6 cellular contexts compared by ENCODE assay signal in the genomic region with DNA sequence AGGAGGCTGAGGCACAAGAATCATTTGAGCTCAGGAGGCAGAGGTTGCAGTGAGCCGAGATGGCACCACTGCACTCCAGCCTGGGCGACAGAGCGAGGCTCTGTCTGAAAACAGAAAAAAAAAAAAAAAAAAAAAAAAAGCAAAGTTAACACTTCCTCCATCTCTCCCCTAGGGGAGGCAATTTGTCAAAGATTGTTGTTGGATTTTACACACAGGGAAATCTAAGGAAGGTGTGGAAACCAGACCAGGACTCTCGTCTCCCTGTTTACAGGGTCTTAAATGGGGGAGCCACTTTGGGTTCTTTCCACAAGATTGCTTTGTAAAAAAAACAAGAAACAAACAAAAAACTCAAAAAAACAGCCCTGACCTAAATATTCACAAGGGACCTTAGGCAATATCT. TPM values are rescaled to one million over a fixed set of nuclear protein-coding genes. Genes with fewer than 3 reads are reported as not detected.
DNase-seq lines count a peak whose midpoint lies in the region; ATAC-seq and TF ChIP-seq lines count a peak whose summit lies in the region.
"Not testable (repeated sequence)": the region's sequence is repeated elsewhere in the genome, so short reads cannot be mapped to it uniquely, and the experiment has no call there.

No MANE protein-coding gene starts in this region.

- H3K27me3 ChIP-seq in GM23338 (ENCODE audit: insufficient read depth); Panc1 (ENCODE audit: control insufficient read depth, insufficient read depth, low read length): not testable (repeated sequence)

- BruUV-seq in Panc1 (replicated peaks; lab: Mats Ljungman, UMichigan), result not testable (repeated sequence)

- not testable (repeated sequence) for H3K4me3 Mint-ChIP-seq in GM23338; chondrocyte (ENCODE audit: unreplicated experiment); neural crest cell

- not testable (repeated sequence) for H3K36me3 Mint-ChIP-seq in GM23338 (ENCODE audit: low read depth); chondrocyte (ENCODE audit: low read depth); neural crest cell (ENCODE audit: low read depth)

- not testable (repeated sequence) for H3K27ac ChIP-seq in 22Rv1; GM23338 (ENCODE audit: low read depth); Panc1 (ENCODE audit: low read length)

- not testable (repeated sequence) for H3K4me1 ChIP-seq in GM23338 (ENCODE audit: insufficient read depth); Panc1 (ENCODE audit: control insufficient read depth, insufficient read depth, low read length)

- intact Hi-C loops in Panc1 (cut with micrococcal nuclease; ENCODE audit: unreplicated experiment), result not testable (repeated sequence)

- not testable (repeated sequence) for H3K9me3 Mint-ChIP-seq in GM23338; chondrocyte (ENCODE audit: low read depth); neural crest cell

- H3K4me3 ChIP-seq in GM23338; Panc1 (ENCODE audit: low read depth in 2 of 2, low read length in 2 of 2): not testable (repeated sequence)

- in situ Hi-C loops in Panc1 (cut with HindIII; ENCODE audit: low pct_unique_long_range_greater_than_20kb, low sequenced_read_pairs), result not testable (repeated sequence)

- not testable (repeated sequence) for H3K4me2 ChIP-seq in GM23338

- TF ChIP-seq CTCF in 22Rv1 (IDR thresholded peaks at IDR 0.05) (peak; percentile 18; the same call in 1 of the 2 replicates), GM23338 (conservative IDR thresholded peaks at IDR 0.05; ENCODE audit: low read depth in 2 of 2) (peak in 1 of 2 experiments; percentile 15; a peak in 1 of 4 replicates), Panc1 (IDR thresholded peaks at IDR 0.05) (peak; percentile 32; the same call in 1 of the 2 replicates), chondrocyte (IDR thresholded peaks at IDR 0.05) (peak; percentile 16), neural crest cell (conservative IDR thresholded peaks at IDR 0.05) (peak; percentile 25)

- not testable (repeated sequence) for DNase-seq in GM23338 (ENCODE audit: low spot score); HEK293T (ENCODE audit: extremely low spot score); Panc1 (ENCODE audit: low read depth, low spot score); chondrocyte (ENCODE audit: low spot score); neural crest cell (ENCODE audit: low read depth, low spot score)

- CTCF ChIA-PET in HEK293T (lab: Yijun Ruan, JAX), result interaction anchor here (1.0 kb wide), 1 partner anchor 52 kb away, joined by 3 read pairs; no protein-coding TSS in a partner anchor
- CTCF ChIA-PET in Panc1 (lab: Charles Lee), result not testable (repeated sequence)

- not testable (repeated sequence) for H3K9me2 ChIP-seq in GM23338 (ENCODE audit: insufficient read depth)

- not testable (repeated sequence) for H3K36me3 ChIP-seq in GM23338 (ENCODE audit: insufficient read depth); Panc1 (ENCODE audit: control insufficient read depth, insufficient read depth, low read length)

- not testable (repeated sequence) for H3K4me1 Mint-ChIP-seq in GM23338; chondrocyte (ENCODE audit: low read depth); neural crest cell

- not testable (repeated sequence) for H3F3A ChIP-seq in GM23338 (replicated peaks; ENCODE audit: low read depth)

- not testable (repeated sequence) for H4K20me1 ChIP-seq in GM23338 (replicated peaks; ENCODE audit: insufficient read depth)

- POLR2A ChIA-PET in HEK293T (lab: Yijun Ruan, JAX); Panc1 (lab: Charles Lee): not testable (repeated sequence)

- not testable (repeated sequence) for H3K9me3 ChIP-seq in Panc1 (ENCODE audit: control insufficient read depth, insufficient read depth, low read depth, low read length)

- H3K27me3 Mint-ChIP-seq in GM23338 (ENCODE audit: insufficient read depth, low read depth, poor library complexity), result not testable (repeated sequence)
- H3K27me3 Mint-ChIP-seq in chondrocyte (ENCODE audit: low read depth) (peaks cover 24% of the 10 kb centered on the region), neural crest cell (ENCODE audit: low read depth) (peaks cover 32% of the 10 kb centered on the region)

- not testable (repeated sequence) for ATAC-seq in GM23338, Panc1

- peak overlapping the region; percentile 74 for H2AFZ ChIP-seq in GM23338

- H3K27ac Mint-ChIP-seq in GM23338; chondrocyte (ENCODE audit: unreplicated experiment); neural crest cell (ENCODE audit: unreplicated experiment): not testable (repeated sequence)

- not testable (repeated sequence) for H3K79me2 ChIP-seq in GM23338 (replicated peaks; ENCODE audit: insufficient read depth)

TF ChIP-seq in HEK293T, 16 proteins besides CTCF, POLR2A, EP300 and RAD21:
- peak; percentile 76; the same call in 1 of the 2 replicates for TF ChIP-seq ZNF384 (IDR thresholded peaks at IDR 0.05)

RNA-seq across cellular contexts. Expression of a gene that starts 29.5 kb away (rescaled TPM):
- 26.5 and 33.2 TPM in 2 replicates for total RNA-seq in GM23338 (2014; rRNA removed; shearing (Covaris generic))
- polyA plus RNA-seq in GM23338 (2016; fragmentation: Nextera tagmentation; extraction: Ambion mirVana), result 10.6 and 10.8 TPM in 2 replicates
- total RNA-seq in Panc1 (2021; ENCODE audit: unreplicated experiment) (13.6 TPM), chondrocyte (22.3 to 31.4 TPM (median 24.1 TPM) in 3 replicates), neural crest cell (29.6 and 29.7 TPM in 2 replicates)
- 7.9 TPM for polyA plus RNA-seq in Panc1 (2012; ENCODE audit: insufficient read length)
